Comparison of ENCODE assay signal across 8 cellular contexts in the genomic region with DNA sequence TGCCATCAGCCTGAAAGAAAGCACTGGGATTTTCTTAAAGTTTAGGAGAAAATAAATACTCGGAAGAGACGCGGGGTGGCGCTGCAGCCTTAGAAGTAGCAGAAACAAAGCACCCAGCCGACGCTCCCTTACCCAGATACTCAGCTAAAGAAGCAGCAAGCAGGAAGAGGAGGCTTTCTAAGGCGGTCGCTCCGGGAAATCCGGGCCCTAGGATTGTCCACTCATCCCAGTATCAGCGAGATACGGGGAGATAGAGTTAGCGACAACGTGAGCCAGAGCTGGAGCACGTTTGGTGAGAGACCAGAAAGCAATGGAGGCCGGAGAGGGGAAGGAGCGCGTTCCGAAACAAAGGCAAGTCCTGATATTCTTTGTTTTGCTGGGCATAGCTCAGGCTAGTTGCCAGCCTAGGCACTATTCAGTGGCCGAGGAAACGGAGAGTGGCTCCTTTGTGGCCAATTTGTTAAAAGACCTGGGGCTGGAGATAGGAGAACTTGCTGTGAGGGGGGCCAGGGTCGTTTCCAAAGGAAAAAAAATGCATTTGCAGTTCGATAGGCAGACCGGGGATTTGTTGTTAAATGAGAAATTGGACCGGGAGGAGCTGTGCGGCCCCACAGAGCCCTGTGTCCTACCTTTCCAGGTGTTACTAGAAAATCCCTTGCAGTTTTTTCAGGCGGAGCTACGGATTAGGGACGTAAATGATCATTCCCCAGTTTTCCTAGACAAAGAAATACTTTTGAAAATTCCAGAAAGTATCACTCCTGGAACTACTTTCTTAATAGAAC. TPM values are rescaled to one million over a fixed set of nuclear protein-coding genes. Genes with fewer than 3 reads are reported as not detected.
DNase-seq lines count a peak whose midpoint lies in the region; ATAC-seq and TF ChIP-seq lines count a peak whose summit lies in the region.

A gene (plus strand): TSS at position 135 of the 782 bp plus-strand sequence. CDS start 176 bp downstream, at position 311.

- TF ChIP-seq RAD21 in SK-N-SH (IDR thresholded peaks at IDR 0.05; ENCODE audit: low read length) = peak; percentile 41; the same call in 1 of the 2 replicates

- peak within 1 kb of the TSS; percentile 37 for H3K4me2 ChIP-seq in SK-N-SH

- POLR2A ChIA-PET in SK-N-SH (lab: Yijun Ruan, JAX) = no interaction called here

- TF ChIP-seq CTCF in SK-N-SH (IDR thresholded peaks at IDR 0.05) = peak; percentile 52
- TF ChIP-seq CTCF in prostate gland (IDR thresholded peaks at IDR 0.05) = peak in 1 of 4 experiments; percentile 51

- no peak for ATAC-seq in HG03097 (IDR thresholded peaks at IDR 0.05; ENCODE audit: low FRiP score, unreplicated experiment)

- H3K4me1 ChIP-seq in SK-N-SH (ENCODE audit: control insufficient read depth in 1 of 2, insufficient read depth in 2 of 2, low read depth in 1 of 2, low read length in 1 of 2) (no peaks in the 10 kb centered on the region), prostate gland (replicated peaks) (no peaks in the 10 kb centered on the region)

- H3K36me3 ChIP-seq in SK-N-SH (replicated peaks in 1 of 2; ENCODE audit: control insufficient read depth in 1 of 2, insufficient read depth in 2 of 2, low read length in 1 of 2) (no peaks in the 10 kb centered on the region), prostate gland (no peaks in the 10 kb centered on the region)

- peak within 1 kb of the TSS; percentile 13; the same call in 1 of the 2 replicates for H3K4me3 ChIP-seq in Jurkat, Clone E6-1 (ENCODE audit: low read length)
- H3K4me3 ChIP-seq in SK-N-SH (ENCODE audit: low read depth in 2 of 2, low read length in 1 of 2) (peak within 1 kb of the TSS; percentile 31 to 51), prostate gland (peak within 1 kb of the TSS in 1 of 2 donors; percentile 32)

- H3K9ac ChIP-seq in SK-N-SH = peak within 1 kb of the TSS; percentile 37; the same call in 1 of the 2 replicates

- no peaks in the 10 kb centered on the region for H3K9me3 ChIP-seq in SK-N-SH
- peaks cover 5% of the 10 kb centered on the region for H3K9me3 ChIP-seq in prostate gland

- no peaks in the 10 kb centered on the region for H4K20me1 ChIP-seq in SK-N-SH (ENCODE audit: insufficient read depth)

- H2AFZ ChIP-seq in SK-N-SH (ENCODE audit: low read depth) = peak within 1 kb of the TSS; percentile 23; the same call in 1 of the 2 replicates

- no peaks in the 10 kb centered on the region for H3K9me2 ChIP-seq in SK-N-SH

- CTCF ChIA-PET in SK-N-SH (lab: Yijun Ruan, JAX) = interaction anchor here (1.1 to 2.2 kb wide), 3 partner anchors 10 to 92 kb away, joined by 3 to 10 read pairs (median 5); a partner anchor contains a TSS

- intact Hi-C loops in prostate gland (cut with DNase I) = no loop called here

- peak; percentile 41 for DNase-seq in AG08395 (ENCODE audit: low spot score)
- DNase-seq in Jurkat, Clone E6-1 (ENCODE audit: low read depth, low spot score) = peak; percentile 29
- DNase-seq in SK-N-SH = peak; percentile 42
- peak; percentile 59 for DNase-seq in globus pallidus (ENCODE audit: low spot score)
- DNase-seq in prostate gland (ENCODE audit: low spot score) = peak; percentile 16
- no peak for DNase-seq in Kasumi-1 (lab: John Stamatoyannopoulos, UW)
- DNase-seq in NCI-H187 (lab: John Stamatoyannopoulos, UW) = no peak

- H3F3A ChIP-seq in SK-N-SH (replicated peaks; ENCODE audit: insufficient read depth) = no peaks in the 10 kb centered on the region

- H3K79me2 ChIP-seq in SK-N-SH (ENCODE audit: insufficient read depth) = no peaks in the 10 kb centered on the region

- H3K27ac ChIP-seq in SK-N-SH (ENCODE audit: low read depth in 2 of 2, low read length in 1 of 2) = no peak within 1 kb of the TSS
- peak within 1 kb of the TSS in 1 of 2 donors; percentile 60 for H3K27ac ChIP-seq in prostate gland

- TF ChIP-seq EP300 in SK-N-SH (IDR thresholded peaks at IDR 0.05; ENCODE audit: borderline replicate concordance in 1 of 2, low read depth in 1 of 2, low read length in 1 of 2) = no peak

- no peak for TF ChIP-seq POLR2A in prostate gland (IDR thresholded peaks at IDR 0.05)

- H3K27me3 ChIP-seq in SK-N-SH (ENCODE audit: insufficient read depth) (no peaks in the 10 kb centered on the region), prostate gland (replicated peaks; ENCODE audit: insufficient read depth) (peaks cover 11% of the 10 kb centered on the region)

- WGBS in SK-N-SH (ENCODE audit: low lambda C conversion rate) = 30% methylated on average over 29 of the region's 29 CpGs
- WGBS in prostate gland = 16% methylated on average over 29 of the region's 29 CpGs

TF ChIP-seq in SK-N-SH, 30 proteins besides CTCF, POLR2A, EP300 and RAD21:
- TF ChIP-seq JUND (IDR thresholded peaks at IDR 0.05) = no peak
- TF ChIP-seq, protein P1, sequence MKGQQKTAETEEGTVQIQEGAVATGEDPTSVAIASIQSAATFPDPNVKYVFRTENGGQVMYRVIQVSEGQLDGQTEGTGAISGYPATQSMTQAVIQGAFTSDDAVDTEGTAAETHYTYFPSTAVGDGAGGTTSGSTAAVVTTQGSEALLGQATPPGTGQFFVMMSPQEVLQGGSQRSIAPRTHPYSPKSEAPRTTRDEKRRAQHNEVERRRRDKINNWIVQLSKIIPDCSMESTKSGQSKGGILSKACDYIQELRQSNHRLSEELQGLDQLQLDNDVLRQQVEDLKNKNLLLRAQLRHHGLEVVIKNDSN (IDR thresholded peaks at IDR 0.05; ENCODE audit: borderline replicate concordance, low read depth) = no peak
- TF ChIP-seq TAF1 (IDR thresholded peaks at IDR 0.05; ENCODE audit: borderline replicate concordance, low read depth, low read length) = no peak
- TF ChIP-seq POLR2AphosphoS5 (IDR thresholded peaks at IDR 0.05; ENCODE audit: low read depth, low read length) = no peak
- TF ChIP-seq CHD2 (IDR thresholded peaks at IDR 0.05; ENCODE audit: low read length, partially characterized antibody) = no peak
- TF ChIP-seq MEF2A (IDR thresholded peaks at IDR 0.05; ENCODE audit: borderline replicate concordance, low read depth) = no peak
- no peak for TF ChIP-seq RCOR1 (IDR thresholded peaks at IDR 0.05; ENCODE audit: low read length)
- no peak for TF ChIP-seq TEAD4 (IDR thresholded peaks at IDR 0.05; ENCODE audit: borderline replicate concordance, insufficient read depth)
- TF ChIP-seq, protein P2, sequence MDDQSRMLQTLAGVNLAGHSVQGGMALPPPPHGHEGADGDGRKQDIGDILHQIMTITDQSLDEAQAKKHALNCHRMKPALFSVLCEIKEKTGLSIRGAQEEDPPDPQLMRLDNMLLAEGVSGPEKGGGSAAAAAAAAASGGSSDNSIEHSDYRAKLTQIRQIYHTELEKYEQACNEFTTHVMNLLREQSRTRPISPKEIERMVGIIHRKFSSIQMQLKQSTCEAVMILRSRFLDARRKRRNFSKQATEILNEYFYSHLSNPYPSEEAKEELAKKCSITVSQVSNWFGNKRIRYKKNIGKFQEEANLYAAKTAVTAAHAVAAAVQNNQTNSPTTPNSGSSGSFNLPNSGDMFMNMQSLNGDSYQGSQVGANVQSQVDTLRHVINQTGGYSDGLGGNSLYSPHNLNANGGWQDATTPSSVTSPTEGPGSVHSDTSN (IDR thresholded peaks at IDR 0.05) = no peak
- no peak for TF ChIP-seq YY1 (IDR thresholded peaks at IDR 0.05; ENCODE audit: low read depth)

RNA-seq across cellular contexts. Expression of the gene that starts here (rescaled TPM):
- polyA plus RNA-seq in Jurkat, Clone E6-1 (2012; ENCODE audit: insufficient read depth, insufficient read length) = not detected
- polyA plus RNA-seq in SK-N-SH (2012; rRNA removed) = 1.6 and 1.8 TPM in 2 replicates
- 1.3 and 2.1 TPM in 2 replicates for polyA plus RNA-seq in SK-N-SH (2012; cell fraction: cytosol; rRNA removed)
- 4.0 and 4.5 TPM in 2 replicates for polyA plus RNA-seq in SK-N-SH (2012; cell fraction: nucleus; rRNA removed)
- total RNA-seq in prostate gland = 10 to 100 TPM; 12.6 to 23.0 TPM

Comparison
In these comparisons a context has a peak if more than half of its experiments do, and no peak if none do; other contexts are left out.
1. DNase-seq: peak in AG08395 (single experiment), Jurkat, Clone E6-1 (single experiment), SK-N-SH (single experiment), globus pallidus (single experiment) and prostate gland (single experiment); none in Kasumi-1 (0 of 2) and NCI-H187 (0 of 2).